8 cellular contexts compared by ENCODE assay signal in genomic region chrX:110002300-110003166, GRCh38. TPM values are rescaled to one million over a fixed set of nuclear protein-coding genes. Genes with fewer than 3 reads are reported as not detected.
DNase-seq lines count a peak whose midpoint lies in the region; ATAC-seq and TF ChIP-seq lines count a peak whose summit lies in the region.

TSS of gene TMEM164 (plus strand) at chrX:110003114. CDS start at chrX:110003775, 661 bp downstream.

- peak; percentile 68 for ATAC-seq in GM21367 (IDR thresholded peaks at IDR 0.05; ENCODE audit: unreplicated experiment)

- H3K79me2 ChIP-seq in OCI-LY7 (ENCODE audit: insufficient read depth, low read depth, low read length): no peaks in the 10 kb centered on the region

- intact Hi-C loops in Caco-2 (cut with micrococcal nuclease; ENCODE audit: unreplicated experiment): loop anchor here (1.0 to 5.0 kb wide), 3 partner anchors 34 to 121 kb away; no protein-coding TSS in a partner anchor
- intact Hi-C loops in OCI-LY7 (cut with micrococcal nuclease; ENCODE audit: unreplicated experiment): no loop called here

- POLR2A ChIA-PET in Caco-2 (lab: Charles Lee): no interaction called here
- POLR2A ChIA-PET in OCI-LY7 (lab: Charles Lee): interaction anchor here (0.8 kb wide), 1 partner anchor 131 kb away, joined by 3 read pairs; no protein-coding TSS in a partner anchor

- H3K27me3 Mint-ChIP-seq in Caco-2 (ENCODE audit: insufficient read depth, unreplicated experiment): no peaks in the 10 kb centered on the region

- H3K4me3 Mint-ChIP-seq in Caco-2 (ENCODE audit: unreplicated experiment): peak within 1 kb of the TSS; percentile 97

- H3K9me2 ChIP-seq in OCI-LY7 (ENCODE audit: insufficient read depth, low read length): no peaks in the 10 kb centered on the region

- peak within 1 kb of the TSS; percentile 84 for H3K27ac Mint-ChIP-seq in Caco-2 (ENCODE audit: unreplicated experiment)

- no peaks in the 10 kb centered on the region for H3K4me1 ChIP-seq in Caco-2
- H3K4me1 ChIP-seq in OCI-LY7 (ENCODE audit: insufficient read depth, low read length, poor library complexity, severe bottlenecking): peaks cover 6% of the 10 kb centered on the region
- peaks cover 12 to 27% of the 10 kb centered on the region in 2 donors for H3K4me1 ChIP-seq in mucosa of rectum (ENCODE audit: control insufficient read depth in 2 of 2, insufficient read depth in 2 of 2, low read length in 2 of 2)

- peak; percentile 76 to 79 for DNase-seq in Caco-2
- DNase-seq in HUDEP-2 (lab: John Stamatoyannopoulos, UW; ENCODE audit: unreplicated experiment in 76 of 76): peak; percentile 1 to 90 (median 75)
- DNase-seq in OCI-LY7 (ENCODE audit: low spot score): peak; percentile 72
- DNase-seq in activated T-cell treated with anti-CD3 and anti-CD28 coated beads for 24 hours (ENCODE audit: low read depth): peak; percentile 66
- DNase-seq in epithelial cell of proximal tubule (ENCODE audit: low read depth): no peak
- peak; percentile 82 for DNase-seq in stimulated activated CD8-positive, alpha-beta memory T cell treated with anti-CD3 and anti-CD28 coated beads, Interleukin-4, amount 100 ng/mL, for 48 hours

- H3K36me3 ChIP-seq in Caco-2 (ENCODE audit: control insufficient read depth, insufficient read depth, low read length) (no peaks in the 10 kb centered on the region), OCI-LY7 (ENCODE audit: insufficient read depth, low read length) (no peaks in the 10 kb centered on the region), mucosa of rectum (ENCODE audit: control insufficient read depth in 2 of 2, insufficient read depth in 2 of 2, low read length in 2 of 2) (no peaks in the 10 kb centered on the region)

- no peaks in the 10 kb centered on the region for H3K9me3 Mint-ChIP-seq in Caco-2 (ENCODE audit: unreplicated experiment)

- peak within 1 kb of the TSS; percentile 73 for H3K4me2 ChIP-seq in OCI-LY7 (ENCODE audit: low read length)

- H3K9me3 ChIP-seq in Caco-2 (no peaks in the 10 kb centered on the region), OCI-LY7 (ENCODE audit: low read length) (no peaks in the 10 kb centered on the region), mucosa of rectum (ENCODE audit: control insufficient read depth in 2 of 2, low read length in 2 of 2) (no peaks in the 10 kb centered on the region)

- peak within 1 kb of the TSS; percentile 68 to 79 for H3K9ac ChIP-seq in mucosa of rectum (ENCODE audit: low read depth in 1 of 2, low read length in 2 of 2)

- H3K27ac ChIP-seq in OCI-LY7 (ENCODE audit: low read depth, low read length, poor library complexity, severe bottlenecking) (peak within 1 kb of the TSS; percentile 41), mucosa of rectum (ENCODE audit: low read depth in 2 of 2, low read length in 2 of 2) (peak within 1 kb of the TSS; percentile 84 to 86)

- H3K4me3 ChIP-seq in Caco-2 (ENCODE audit: low read depth, low read length) (peak within 1 kb of the TSS; percentile 77), OCI-LY7 (ENCODE audit: low read depth, low read length, poor library complexity, severe bottlenecking) (peak within 1 kb of the TSS; percentile 73), epithelial cell of proximal tubule (ENCODE audit: low read depth, low read length) (peak within 1 kb of the TSS; percentile 62), mucosa of rectum (ENCODE audit: low read length in 2 of 2) (peak within 1 kb of the TSS; percentile 73 to 86)

- H4K20me1 ChIP-seq in OCI-LY7 (ENCODE audit: insufficient read depth, low read length): no peaks in the 10 kb centered on the region

- H3K4me1 Mint-ChIP-seq in Caco-2 (ENCODE audit: low read depth, unreplicated experiment): peaks cover 7% of the 10 kb centered on the region

- CTCF ChIA-PET in Caco-2 (lab: Charles Lee): interaction anchor here (0.7 kb wide), 1 partner anchor 10 kb away, joined by 8 read pairs; no protein-coding TSS in a partner anchor
- CTCF ChIA-PET in OCI-LY7 (lab: Charles Lee; ENCODE audit: unreplicated experiment): interaction anchor here (0.6 to 0.7 kb wide), 3 partner anchors 59 to 281 kb away, joined by 3 to 8 read pairs (median 6); no protein-coding TSS in a partner anchor

- H3K36me3 Mint-ChIP-seq in Caco-2 (ENCODE audit: insufficient read depth, unreplicated experiment): no peaks in the 10 kb centered on the region

- BruUV-seq in Caco-2 (replicated peaks; lab: Mats Ljungman, UMichigan) (no TSS peak), OCI-LY7 (replicated peaks; lab: Mats Ljungman, UMichigan) (no TSS peak)

- no peak for TF ChIP-seq CTCF in Caco-2 (IDR thresholded peaks at IDR 0.05; ENCODE audit: insufficient read depth in 1 of 2, low read depth in 1 of 2, low read length in 1 of 2, severe bottlenecking in 1 of 2, unreplicated experiment in 1 of 2)
- TF ChIP-seq CTCF in OCI-LY7 (conservative IDR thresholded peaks at IDR 0.05; ENCODE audit: low read length): no peak
- TF ChIP-seq CTCF in epithelial cell of proximal tubule (conservative IDR thresholded peaks at IDR 0.05; ENCODE audit: low read depth, low read length): no peak

- H2AFZ ChIP-seq in OCI-LY7 (ENCODE audit: low read length): peak within 1 kb of the TSS; percentile 76

- H3K27me3 ChIP-seq in Caco-2 (replicated peaks; ENCODE audit: control insufficient read depth, insufficient read depth, low read length) (no peaks in the 10 kb centered on the region), mucosa of rectum (ENCODE audit: control insufficient read depth in 2 of 2, insufficient read depth in 2 of 2, low read length in 2 of 2) (peaks cover 0 to 3% of the 10 kb centered on the region in 2 donors)

RNA-seq across cellular contexts. Expression of gene TMEM164, which starts in this region (rescaled TPM):
- 25.6 and 26.2 TPM in 2 replicates for total RNA-seq in Caco-2 (2022)
- total RNA-seq in OCI-LY7 (2014; rRNA removed; shearing (Covaris generic)): 6.0 and 7.2 TPM in 2 replicates
- total RNA-seq in OCI-LY7 (2022): 11.1 and 12.0 TPM in 2 replicates
- total RNA-seq in epithelial cell of proximal tubule: 8.4 and 12.8 TPM in 2 replicates
